8 cellular contexts compared by ENCODE assay signal in the genomic region with DNA sequence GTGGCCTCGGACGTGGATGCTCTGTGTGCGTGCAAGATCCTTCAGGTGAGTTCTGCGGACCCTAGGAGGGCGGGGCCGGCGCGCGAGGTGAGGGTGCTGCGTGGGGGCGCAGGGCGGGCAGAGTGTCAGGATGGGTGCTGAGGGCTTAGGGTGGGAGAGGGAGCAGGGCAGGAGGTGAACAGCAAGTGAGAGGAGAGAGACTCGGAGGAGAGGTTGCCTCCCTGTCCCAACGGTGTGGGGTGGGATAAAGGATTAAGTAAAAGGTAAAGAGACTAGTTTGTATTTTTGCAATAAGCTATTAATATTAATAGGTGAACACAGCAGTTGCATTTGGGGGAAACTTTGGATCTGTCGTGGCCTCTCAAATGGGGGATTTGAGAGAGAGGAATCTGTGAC. TPM values are rescaled to one million over a fixed set of nuclear protein-coding genes. Genes with fewer than 3 reads are reported as not detected.
A peak's percentile ranks its signal among the peaks of the same experiment; 100 is the strongest.
DNase-seq lines count a peak whose midpoint lies in the region; ATAC-seq and TF ChIP-seq lines count a peak whose summit lies in the region.

No MANE protein-coding gene starts in this region.

- H3K9ac ChIP-seq in HUES6 (ENCODE audit: low read length) (peak overlapping the region; percentile 100), neural cell (ENCODE audit: low read length) (no peak overlapping the region)

- no peaks in the 10 kb centered on the region for H3K27me3 ChIP-seq in CD8-positive, alpha-beta T cell (ENCODE audit: insufficient read depth, low read length)
- H3K27me3 ChIP-seq in HUES6 (ENCODE audit: control insufficient read depth, insufficient read depth, low read length) (no peaks in the 10 kb centered on the region), neural cell (ENCODE audit: insufficient read depth, low read depth, low read length) (no peaks in the 10 kb centered on the region)

- peaks cover 15% of the 10 kb centered on the region for H3K4me1 ChIP-seq in CD8-positive, alpha-beta T cell (ENCODE audit: insufficient read depth, low read length)
- peaks cover 7% of the 10 kb centered on the region for H3K4me1 ChIP-seq in HUES6 (ENCODE audit: control insufficient read depth, insufficient read depth, low read length)

- in situ Hi-C loops in ACHN (cut with HindIII; ENCODE audit: low pct_ligation_motif_present, low pct_unique_long_range_greater_than_20kb, low sequenced_read_pairs), result no loop called here

- H3K4me3 Mint-ChIP-seq in CD8-positive, alpha-beta T cell, result peak overlapping the region; percentile 96

- no peaks in the 10 kb centered on the region for H3K9me2 ChIP-seq in neural cell (ENCODE audit: insufficient read depth, low read length)

- H3K9me3 ChIP-seq in CD8-positive, alpha-beta T cell (ENCODE audit: low read length), result no peaks in the 10 kb centered on the region
- H3K9me3 ChIP-seq in HUES6 (ENCODE audit: control insufficient read depth, insufficient read depth, low read depth, low read length) (no peaks in the 10 kb centered on the region), neural cell (ENCODE audit: low read length) (no peaks in the 10 kb centered on the region)

- H3K4me1 Mint-ChIP-seq in CD8-positive, alpha-beta T cell (ENCODE audit: low read depth), result peaks cover 34% of the 10 kb centered on the region

- CTCF ChIA-PET in CD8-positive, alpha-beta T cell (lab: Charles Lee), result interaction anchor here (1.3 to 4.5 kb wide), 2 partner anchors 30 to 150 kb away, joined by 3 to 19 read pairs; no protein-coding TSS in a partner anchor

- H3K4me3 ChIP-seq in CD8-positive, alpha-beta T cell (ENCODE audit: low read depth, low read length), result peak overlapping the region; percentile 69
- H3K4me3 ChIP-seq in HUES6 (ENCODE audit: low read depth, low read length) (peak overlapping the region; percentile 97), choroid plexus epithelial cell (ENCODE audit: low read depth, low read length) (peak overlapping the region; percentile 71), neural cell (ENCODE audit: low read length) (peak overlapping the region; percentile 84)

- intact Hi-C loops in CD8-positive, alpha-beta T cell (cut with DNase I, micrococcal nuclease), result loop anchor here in 1 of 2 experiments (5.0 kb wide), 1 partner anchor 1377 kb away; a partner anchor contains a TSS

- H3K4me2 ChIP-seq in neural cell (ENCODE audit: low read length), result peak overlapping the region; percentile 49

- POLR2A ChIA-PET in CD8-positive, alpha-beta T cell (lab: Charles Lee), result interaction anchor here (0.7 to 2.8 kb wide), 4 partner anchors 10 to 305 kb away, joined by 3 to 19 read pairs (median 4); a partner anchor contains a TSS

- TF ChIP-seq RAD21 in neural cell (conservative IDR thresholded peaks at IDR 0.05), result no peak

- ATAC-seq in CD8-positive, alpha-beta T cell, result no peak
- ATAC-seq in HG03378 (IDR thresholded peaks at IDR 0.05; ENCODE audit: unreplicated experiment), result no peak

- H3K36me3 Mint-ChIP-seq in CD8-positive, alpha-beta T cell, result peaks cover 14% of the 10 kb centered on the region

- DNase-seq in CD8-positive, alpha-beta T cell, result no peak
- DNase-seq in choroid plexus epithelial cell (ENCODE audit: low read depth) (no peak), NCI-H2196 treated with DMSO at 0.1 percent for 48 hours (lab: John Stamatoyannopoulos, UW; ENCODE audit: unreplicated experiment) (no peak), ACHN (no peak), C1 segment of cervical spinal cord (lab: John Stamatoyannopoulos, UW) (no peak)

- no peak for TF ChIP-seq CTCF in CD8-positive, alpha-beta T cell (IDR thresholded peaks at IDR 0.05)
- no peak for TF ChIP-seq CTCF in choroid plexus epithelial cell (conservative IDR thresholded peaks at IDR 0.05; ENCODE audit: low read depth, low read length)
- TF ChIP-seq CTCF in neural cell (IDR thresholded peaks at IDR 0.05; ENCODE audit: poor library complexity, severe bottlenecking), result no peak

- peaks cover 19% of the 10 kb centered on the region for H3K79me2 ChIP-seq in neural cell (replicated peaks; ENCODE audit: insufficient read depth, low read length)

- no peak for TF ChIP-seq EP300 in neural cell (conservative IDR thresholded peaks at IDR 0.05; ENCODE audit: poor library complexity, severe bottlenecking)

- no peaks in the 10 kb centered on the region for H3K36me3 ChIP-seq in CD8-positive, alpha-beta T cell (ENCODE audit: insufficient read depth, low read length)
- H3K36me3 ChIP-seq in HUES6 (ENCODE audit: control insufficient read depth, insufficient read depth, low read length) (peaks cover 39% of the 10 kb centered on the region), neural cell (ENCODE audit: insufficient read depth, low read length) (no peaks in the 10 kb centered on the region)

- H3K27me3 Mint-ChIP-seq in CD8-positive, alpha-beta T cell (ENCODE audit: low read depth), result no peaks in the 10 kb centered on the region

- H4K20me1 ChIP-seq in neural cell (ENCODE audit: insufficient read depth), result no peaks in the 10 kb centered on the region

- H3K27ac Mint-ChIP-seq in CD8-positive, alpha-beta T cell, result peak overlapping the region; percentile 98

- no peaks in the 10 kb centered on the region for H3F3A ChIP-seq in neural cell (ENCODE audit: insufficient read depth, low read length, poor library complexity, severe bottlenecking)

- no peaks in the 10 kb centered on the region for H3K9me3 Mint-ChIP-seq in CD8-positive, alpha-beta T cell

- peak overlapping the region; percentile 29 for H2AFZ ChIP-seq in neural cell (ENCODE audit: low read depth, low read length)

- peak overlapping the region; percentile 97 for H3K27ac ChIP-seq in CD8-positive, alpha-beta T cell (ENCODE audit: low read depth, low read length)
- peak overlapping the region; percentile 55 for H3K27ac ChIP-seq in HUES6 (ENCODE audit: low read depth, low read length)
- H3K27ac ChIP-seq in neural cell (ENCODE audit: low read length), result no peak overlapping the region

TF ChIP-seq in neural cell, 6 proteins besides CTCF, POLR2A, EP300 and RAD21:
- no peak for TF ChIP-seq POLR2AphosphoS5 (IDR thresholded peaks at IDR 0.05)
- no peak for TF ChIP-seq EZH2 (IDR thresholded peaks at IDR 0.05; ENCODE audit: borderline replicate concordance, insufficient read depth, low read length, poor library complexity, severe bottlenecking)
- TF ChIP-seq SMC3 (conservative IDR thresholded peaks at IDR 0.05; ENCODE audit: poor library complexity), result no peak
- TF ChIP-seq, protein P1, sequence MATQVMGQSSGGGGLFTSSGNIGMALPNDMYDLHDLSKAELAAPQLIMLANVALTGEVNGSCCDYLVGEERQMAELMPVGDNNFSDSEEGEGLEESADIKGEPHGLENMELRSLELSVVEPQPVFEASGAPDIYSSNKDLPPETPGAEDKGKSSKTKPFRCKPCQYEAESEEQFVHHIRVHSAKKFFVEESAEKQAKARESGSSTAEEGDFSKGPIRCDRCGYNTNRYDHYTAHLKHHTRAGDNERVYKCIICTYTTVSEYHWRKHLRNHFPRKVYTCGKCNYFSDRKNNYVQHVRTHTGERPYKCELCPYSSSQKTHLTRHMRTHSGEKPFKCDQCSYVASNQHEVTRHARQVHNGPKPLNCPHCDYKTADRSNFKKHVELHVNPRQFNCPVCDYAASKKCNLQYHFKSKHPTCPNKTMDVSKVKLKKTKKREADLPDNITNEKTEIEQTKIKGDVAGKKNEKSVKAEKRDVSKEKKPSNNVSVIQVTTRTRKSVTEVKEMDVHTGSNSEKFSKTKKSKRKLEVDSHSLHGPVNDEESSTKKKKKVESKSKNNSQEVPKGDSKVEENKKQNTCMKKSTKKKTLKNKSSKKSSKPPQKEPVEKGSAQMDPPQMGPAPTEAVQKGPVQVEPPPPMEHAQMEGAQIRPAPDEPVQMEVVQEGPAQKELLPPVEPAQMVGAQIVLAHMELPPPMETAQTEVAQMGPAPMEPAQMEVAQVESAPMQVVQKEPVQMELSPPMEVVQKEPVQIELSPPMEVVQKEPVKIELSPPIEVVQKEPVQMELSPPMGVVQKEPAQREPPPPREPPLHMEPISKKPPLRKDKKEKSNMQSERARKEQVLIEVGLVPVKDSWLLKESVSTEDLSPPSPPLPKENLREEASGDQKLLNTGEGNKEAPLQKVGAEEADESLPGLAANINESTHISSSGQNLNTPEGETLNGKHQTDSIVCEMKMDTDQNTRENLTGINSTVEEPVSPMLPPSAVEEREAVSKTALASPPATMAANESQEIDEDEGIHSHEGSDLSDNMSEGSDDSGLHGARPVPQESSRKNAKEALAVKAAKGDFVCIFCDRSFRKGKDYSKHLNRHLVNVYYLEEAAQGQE (IDR thresholded peaks at IDR 0.05; ENCODE audit: borderline replicate concordance), result no peak
- no peak for TF ChIP-seq TAF1 (IDR thresholded peaks at IDR 0.05; ENCODE audit: low read depth)
- TF ChIP-seq MXI1 (conservative IDR thresholded peaks at IDR 0.05; ENCODE audit: poor library complexity, severe bottlenecking), result no peak

RNA-seq across cellular contexts. Expression of a gene that starts 0.5 kb away (rescaled TPM):
- total RNA-seq in CD8-positive, alpha-beta T cell, result 1 to 10 TPM; 1.8 to 2.3 TPM
- polyA plus RNA-seq in neural cell, result 1.5 and 3.2 TPM in 2 replicates
- polyA minus RNA-seq in neural cell, result 0.81 and 0.97 TPM in 2 replicates

RNA-seq across cellular contexts. Expression of a gene that starts 1.2 kb away (rescaled TPM):
- 10 to 100 TPM; 67.8 to 70.8 TPM for total RNA-seq in CD8-positive, alpha-beta T cell
- 56.9 and 58.3 TPM in 2 replicates for polyA plus RNA-seq in neural cell
- 28.7 and 35.4 TPM in 2 replicates for polyA minus RNA-seq in neural cell

RNA-seq across cellular contexts. Expression of a gene that starts 32.7 kb away (rescaled TPM):
- 10 to 100 TPM; 31.0 to 34.1 TPM for total RNA-seq in CD8-positive, alpha-beta T cell
- polyA plus RNA-seq in neural cell, result 94.9 and 99.4 TPM in 2 replicates
- 47.2 and 55.5 TPM in 2 replicates for polyA minus RNA-seq in neural cell

RNA-seq across cellular contexts. Expression of a gene that starts 44.0 kb away (rescaled TPM):
- not detected for total RNA-seq in CD8-positive, alpha-beta T cell
- 0.66 TPM in 1 of 2 replicates, not detected in the other for polyA plus RNA-seq in neural cell
- polyA minus RNA-seq in neural cell, result not detected in 2 replicates

RNA-seq across cellular contexts. Expression of a gene that starts 47.8 kb away (rescaled TPM):
- total RNA-seq in CD8-positive, alpha-beta T cell, result 10 to 100 TPM in 1 of 2 experiments, 1 to 10 TPM in 1; 9.9 to 10.5 TPM
- polyA plus RNA-seq in neural cell, result 32.5 and 34.0 TPM in 2 replicates
- 12.2 TPM in 2 replicates for polyA minus RNA-seq in neural cell
